8 cellular contexts compared by ENCODE assay signal in genomic region chr15:94229591-94230365, GRCh38. TPM values are rescaled to one million over a fixed set of nuclear protein-coding genes. Genes with fewer than 3 reads are reported as not detected.
DNase-seq lines count a peak whose midpoint lies in the region; ATAC-seq and TF ChIP-seq lines count a peak whose summit lies in the region.

No MANE protein-coding gene starts in this region.

- peak; percentile 71 for ATAC-seq in GM21390 (IDR thresholded peaks at IDR 0.05; ENCODE audit: unreplicated experiment)
- ATAC-seq in left ventricle myocardium superior: no peak

- peak overlapping the region; percentile 86 for H3K27ac ChIP-seq in muscle layer of duodenum (ENCODE audit: low read length)

- peaks cover 6% of the 10 kb centered on the region for H3K36me3 Mint-ChIP-seq in Caco-2 (ENCODE audit: insufficient read depth, unreplicated experiment)

- H3K9me3 ChIP-seq in Caco-2 (no peaks in the 10 kb centered on the region), muscle layer of duodenum (ENCODE audit: control insufficient read depth in 1 of 2, low read length in 2 of 2) (no peaks in the 10 kb centered on the region)

- no peaks in the 10 kb centered on the region for H3K9me3 Mint-ChIP-seq in Caco-2 (ENCODE audit: unreplicated experiment)

- CTCF ChIA-PET in Caco-2 (lab: Charles Lee): interaction anchor here (1.5 to 2.0 kb wide), 3 partner anchors 66 to 95 kb away, joined by 3 to 8 read pairs (median 4); no protein-coding TSS in a partner anchor

- intact Hi-C loops in Caco-2 (cut with micrococcal nuclease; ENCODE audit: unreplicated experiment): no loop called here
- intact Hi-C loops in left ventricle myocardium superior (cut with micrococcal nuclease): no loop called here

- peaks cover 5% of the 10 kb centered on the region; the same call in 1 of the 2 replicates for H3K4me1 ChIP-seq in Caco-2
- peaks cover 0 to 13% of the 10 kb centered on the region in 2 donors for H3K4me1 ChIP-seq in muscle layer of duodenum (ENCODE audit: control insufficient read depth in 1 of 2, insufficient read depth in 2 of 2, low read length in 2 of 2)

- no peak overlapping the region for H3K27ac Mint-ChIP-seq in Caco-2 (ENCODE audit: unreplicated experiment)

- DNase-seq in Caco-2 (no peak), HT-29 (ENCODE audit: low spot score) (peak; percentile 37), H7 (no peak), NCI-H526 (lab: John Stamatoyannopoulos, UW) (no peak), left ventricle myocardium superior (no peak)
- peak; percentile 30 to 46 for DNase-seq in activated CD8-positive, alpha-beta memory T cell treated with anti-CD3 and anti-CD28 coated beads for 4 hours (ENCODE audit: low read depth in 2 of 2)

- no peaks in the 10 kb centered on the region for H3K36me3 ChIP-seq in Caco-2 (ENCODE audit: control insufficient read depth, insufficient read depth, low read length)
- no peaks in the 10 kb centered on the region for H3K36me3 ChIP-seq in muscle layer of duodenum (ENCODE audit: control insufficient read depth in 1 of 2, insufficient read depth in 2 of 2, low read length in 2 of 2)
- H3K36me3 ChIP-seq in H7 (replicated peaks; ENCODE audit: control insufficient read depth, insufficient read depth, low read length): no peaks in the 10 kb centered on the region

- BruUV-seq in Caco-2 (replicated peaks; lab: Mats Ljungman, UMichigan): no TSS peak

- H3K27me3 ChIP-seq in Caco-2 (replicated peaks; ENCODE audit: control insufficient read depth, insufficient read depth, low read length) (no peaks in the 10 kb centered on the region), muscle layer of duodenum (ENCODE audit: low read depth, low read length) (no peaks in the 10 kb centered on the region), H7 (ENCODE audit: control insufficient read depth, insufficient read depth, low read length) (peaks cover 5% of the 10 kb centered on the region; the same call in 1 of the 2 replicates)

- POLR2A ChIA-PET in Caco-2 (lab: Charles Lee): no interaction called here

- peaks cover 3% of the 10 kb centered on the region for H3K27me3 Mint-ChIP-seq in Caco-2 (ENCODE audit: insufficient read depth, unreplicated experiment)

- TF ChIP-seq CTCF in Caco-2 (IDR thresholded peaks at IDR 0.05; ENCODE audit: insufficient read depth in 1 of 2, low read depth in 1 of 2, low read length in 1 of 2, severe bottlenecking in 1 of 2, unreplicated experiment in 1 of 2): no peak

- H3K4me3 ChIP-seq in Caco-2 (ENCODE audit: low read depth, low read length) (no peak overlapping the region; the same call in 1 of the 2 replicates), muscle layer of duodenum (ENCODE audit: low read depth in 1 of 2, low read length in 2 of 2) (peak overlapping the region in 1 of 2 donors; percentile 83), H7 (ENCODE audit: insufficient read depth, low read depth, low read length) (no peak overlapping the region)

- peak overlapping the region; percentile 75 for H3K4me3 Mint-ChIP-seq in Caco-2 (ENCODE audit: unreplicated experiment)

- H3K4me1 Mint-ChIP-seq in Caco-2 (ENCODE audit: low read depth, unreplicated experiment): no peaks in the 10 kb centered on the region

RNA-seq across cellular contexts. Expression of gene MCTP2, which starts 1.6 kb away (rescaled TPM):
- total RNA-seq in Caco-2 (2022) (9.9 and 10.9 TPM in 2 replicates), left ventricle myocardium superior (2.1 TPM)
- total RNA-seq in HT-29 (2014; rRNA removed; shearing (Covaris generic)): 16.1 and 20.0 TPM in 2 replicates
- total RNA-seq in H7 (2014; rRNA removed; shearing (Covaris generic)): 4.2 and 4.7 TPM in 2 replicates

Comparison
In these comparisons a context has a peak if more than half of its experiments do, and no peak if none do; other contexts are left out.
1. DNase-seq: peak in HT-29 (single experiment) and activated CD8-positive, alpha-beta memory T cell treated with anti-CD3 and anti-CD28 coated beads for 4 hours (2 of 2); none in Caco-2 (0 of 2), H7 (single experiment), NCI-H526 (0 of 2) and left ventricle myocardium superior (single experiment).